Comparison of ENCODE assay signal across 7 cellular contexts in genomic region chr1:161962094-161962887, GRCh38.
A peak's percentile ranks its signal among the peaks of the same experiment; 100 is the strongest.
DNase-seq lines count a peak whose midpoint lies in the region; ATAC-seq and TF ChIP-seq lines count a peak whose summit lies in the region.

No MANE protein-coding gene starts in this region.

- no peaks in the 10 kb centered on the region for H3K9me3 ChIP-seq in spleen

- H3K4me1 ChIP-seq in spleen, result peaks cover 6 to 26% (median 11%) of the 10 kb centered on the region in 6 donors

- peak overlapping the region; percentile 54 for H3K4me3 ChIP-seq in WI38 (ENCODE audit: low read depth, low read length)
- peak overlapping the region in 4 of 8 donors; percentile 4 to 57 (median 22) for H3K4me3 ChIP-seq in spleen

- H3K27ac ChIP-seq in spleen, result peak overlapping the region; percentile 5 to 76 (median 70)

- no peak overlapping the region for H3K4me3 Mint-ChIP-seq in progenitor cell of endocrine pancreas (ENCODE audit: low read depth)

- TF ChIP-seq POLR2A in spleen (IDR thresholded peaks at IDR 0.05), result no peak

- intact Hi-C loops in spleen (cut with DNase I; ENCODE audit: low total_unique reads), result no loop called here

- TF ChIP-seq CTCF in WI38 (IDR thresholded peaks at IDR 0.05; ENCODE audit: low read depth, low read length) (no peak), spleen (IDR thresholded peaks at IDR 0.05 in 8 of 11, conservative IDR thresholded peaks at IDR 0.05 in 3 of 11) (no peak), progenitor cell of endocrine pancreas (IDR thresholded peaks at IDR 0.05; ENCODE audit: unreplicated experiment) (no peak)

- no peaks in the 10 kb centered on the region for H3K4me1 Mint-ChIP-seq in progenitor cell of endocrine pancreas (ENCODE audit: low read depth)

- H3K27me3 Mint-ChIP-seq in progenitor cell of endocrine pancreas, result no peaks in the 10 kb centered on the region

- peaks cover 11% of the 10 kb centered on the region for H3K36me3 Mint-ChIP-seq in progenitor cell of endocrine pancreas (ENCODE audit: insufficient read depth)

- WGBS in spleen, 5 donors, result 42 to 67% (median 60%) methylated on average over 8 of the region's 8 CpGs

- DNase-seq in fibroblast of peridontal ligament (ENCODE audit: extremely low read depth) (peak; percentile 92), spleen (no peak), progenitor cell of endocrine pancreas (ENCODE audit: low spot score, unreplicated experiment) (no peak), activated gamma-delta T cell (lab: John Stamatoyannopoulos, UW) (no peak)

- H3K27me3 ChIP-seq in spleen (replicated peaks in 1 of 7), result no peaks in the 10 kb centered on the region

- H3K36me3 ChIP-seq in spleen, result peaks cover 0 to 78% (median 17%) of the 10 kb centered on the region in 6 donors

- no peak overlapping the region for H3K27ac Mint-ChIP-seq in progenitor cell of endocrine pancreas

- ATAC-seq in GM19023 (IDR thresholded peaks at IDR 0.05; ENCODE audit: unreplicated experiment), result peak; percentile 87
- peak; percentile 77 for ATAC-seq in HG03039 (IDR thresholded peaks at IDR 0.05; ENCODE audit: unreplicated experiment)

- H3K9me3 Mint-ChIP-seq in progenitor cell of endocrine pancreas (ENCODE audit: low read depth), result no peaks in the 10 kb centered on the region
